In genomic region chr9:70411141-70411929, GRCh38 we compare ENCODE assay signal across 8 cellular contexts. TPM values are rescaled to one million over a fixed set of nuclear protein-coding genes. Genes with fewer than 3 reads are reported as not detected.
DNase-seq lines count a peak whose midpoint lies in the region; ATAC-seq and TF ChIP-seq lines count a peak whose summit lies in the region.

No MANE protein-coding gene starts in this region.

- ATAC-seq in natural killer cell: no peak
- ATAC-seq in GM21529 (IDR thresholded peaks at IDR 0.05; ENCODE audit: unreplicated experiment): no peak

- H3K27me3 Mint-ChIP-seq in natural killer cell (ENCODE audit: low read depth in 2 of 2) (no peaks in the 10 kb centered on the region), type B pancreatic cell (peaks cover 11% of the 10 kb centered on the region)

- peaks cover 53 to 66% of the 10 kb centered on the region in 2 donors for H3K4me1 Mint-ChIP-seq in natural killer cell
- H3K4me1 Mint-ChIP-seq in type B pancreatic cell (ENCODE audit: unreplicated experiment): peaks cover 46% of the 10 kb centered on the region

- in situ Hi-C loops in KBM-7 (cut with MboI; ENCODE audit: low pct_unique_long_range_greater_than_20kb, low sequenced_read_pairs): loop anchor here (10.0 kb wide), 1 partner anchor 83 kb away; no protein-coding TSS in a partner anchor

- H3K36me3 Mint-ChIP-seq in natural killer cell: no peaks in the 10 kb centered on the region
- H3K36me3 Mint-ChIP-seq in type B pancreatic cell: no peaks in the 10 kb centered on the region

- H3K9me3 Mint-ChIP-seq in natural killer cell (no peaks in the 10 kb centered on the region), type B pancreatic cell (no peaks in the 10 kb centered on the region)

- DNase-seq in AG09319 (ENCODE audit: extremely low read depth, low read depth) (peak; percentile 69), KBM-7 (peak; percentile 40), activated T-cell treated with anti-CD3 and anti-CD28 coated beads for 48 hours (ENCODE audit: low read depth) (peak; percentile 25), fibroblast of mammary gland (ENCODE audit: low read depth) (peak; percentile 93), natural killer cell (peak; percentile 35), type B pancreatic cell (ENCODE audit: extremely low spot score, unreplicated experiment) (no peak), NCI-H1930 (lab: John Stamatoyannopoulos, UW) (no peak)

- H3K27ac Mint-ChIP-seq in natural killer cell (peak overlapping the region; percentile 99 to 100), type B pancreatic cell (peak overlapping the region; percentile 95)

- peak overlapping the region; percentile 99 for H3K4me3 ChIP-seq in fibroblast of mammary gland (ENCODE audit: control insufficient read depth, low read depth, low read length)

- H3K4me3 Mint-ChIP-seq in natural killer cell (peak overlapping the region; percentile 96), type B pancreatic cell (peak overlapping the region; percentile 99)

- intact Hi-C loops in natural killer cell (cut with micrococcal nuclease): loop anchor here (2.0 to 10.0 kb wide), 5 partner anchors 15 to 1953 kb away; partner anchors contain the start of gene ZFAND5

- no peak for TF ChIP-seq CTCF in AG09319 (IDR thresholded peaks at IDR 0.05; ENCODE audit: low read depth, low read length)
- no peak for TF ChIP-seq CTCF in fibroblast of mammary gland (conservative IDR thresholded peaks at IDR 0.05; ENCODE audit: control insufficient read depth, insufficient read depth, low read depth, low read length)
- TF ChIP-seq CTCF in natural killer cell (IDR thresholded peaks at IDR 0.05): no peak
- TF ChIP-seq CTCF in type B pancreatic cell (conservative IDR thresholded peaks at IDR 0.05): no peak

RNA-seq across cellular contexts. Expression of gene KLF9, which starts 3.1 kb away (rescaled TPM):
- total RNA-seq in natural killer cell: 10 to 100 TPM; 47.7 to 79.3 (median 51.2) TPM
- 16.7 and 21.6 TPM in 2 replicates for total RNA-seq in type B pancreatic cell (ENCODE audit: low replicate concordance)

Comparison
In these comparisons a context has a peak if more than half of its experiments do, and no peak if none do; other contexts are left out.
1. DNase-seq: peak in AG09319 (single experiment), KBM-7 (single experiment), activated T-cell treated with anti-CD3 and anti-CD28 coated beads for 48 hours (single experiment), fibroblast of mammary gland (single experiment) and natural killer cell (single experiment); none in type B pancreatic cell (single experiment) and NCI-H1930 (0 of 2).